ENCODE assay signal across 1 cellular context in the genomic region with DNA sequence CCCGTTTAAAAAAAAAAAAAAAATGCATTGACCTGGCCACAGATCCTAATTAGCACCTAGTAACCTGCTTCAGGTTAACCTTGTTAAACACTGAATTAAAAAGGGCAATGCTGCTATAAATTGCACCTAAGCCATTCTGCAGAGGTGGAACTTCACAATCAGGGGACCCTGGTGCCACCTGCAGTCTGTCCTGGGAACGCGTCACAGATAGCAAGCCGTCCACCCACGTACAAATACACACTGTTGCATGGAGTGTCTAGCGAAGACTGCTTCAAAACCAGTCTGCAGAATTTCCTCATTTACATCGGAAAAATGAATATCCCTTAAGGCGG.
TF ChIP-seq lines count a peak whose summit lies in the region.

No MANE protein-coding gene starts in this region.

TF ChIP-seq in WTC11, 78 proteins besides CTCF, POLR2A, EP300 and RAD21 (continued from another document):
- TF ChIP-seq, protein P1, sequence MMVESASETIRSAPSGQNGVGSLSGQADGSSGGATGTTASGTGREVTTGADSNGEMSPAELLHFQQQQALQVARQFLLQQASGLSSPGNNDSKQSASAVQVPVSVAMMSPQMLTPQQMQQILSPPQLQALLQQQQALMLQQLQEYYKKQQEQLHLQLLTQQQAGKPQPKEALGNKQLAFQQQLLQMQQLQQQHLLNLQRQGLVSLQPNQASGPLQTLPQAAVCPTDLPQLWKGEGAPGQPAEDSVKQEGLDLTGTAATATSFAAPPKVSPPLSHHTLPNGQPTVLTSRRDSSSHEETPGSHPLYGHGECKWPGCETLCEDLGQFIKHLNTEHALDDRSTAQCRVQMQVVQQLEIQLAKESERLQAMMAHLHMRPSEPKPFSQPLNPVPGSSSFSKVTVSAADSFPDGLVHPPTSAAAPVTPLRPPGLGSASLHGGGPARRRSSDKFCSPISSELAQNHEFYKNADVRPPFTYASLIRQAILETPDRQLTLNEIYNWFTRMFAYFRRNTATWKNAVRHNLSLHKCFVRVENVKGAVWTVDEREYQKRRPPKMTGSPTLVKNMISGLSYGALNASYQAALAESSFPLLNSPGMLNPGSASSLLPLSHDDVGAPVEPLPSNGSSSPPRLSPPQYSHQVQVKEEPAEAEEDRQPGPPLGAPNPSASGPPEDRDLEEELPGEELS (CRISPR knock-in tag; IDR thresholded peaks at IDR 0.05) = no peak
- TF ChIP-seq ZNF416 (CRISPR knock-in tag; IDR thresholded peaks at IDR 0.05) (no peak), FOXP1 (CRISPR knock-in tag; IDR thresholded peaks at IDR 0.05; ENCODE audit: borderline replicate concordance) (no peak), MAX (CRISPR knock-in tag; IDR thresholded peaks at IDR 0.05) (no peak), ATF6 (CRISPR knock-in tag; IDR thresholded peaks at IDR 0.05) (no peak), ZNF121 (CRISPR knock-in tag; IDR thresholded peaks at IDR 0.05) (no peak), GRHL2 (CRISPR knock-in tag; IDR thresholded peaks at IDR 0.05; ENCODE audit: insufficient replicate concordance, severe bottlenecking) (no peak), TCF7 (CRISPR knock-in tag; IDR thresholded peaks at IDR 0.05; ENCODE audit: low read depth) (no peak), MYBL2 (CRISPR knock-in tag; IDR thresholded peaks at IDR 0.05) (no peak), GTF2I (CRISPR knock-in tag; conservative IDR thresholded peaks at IDR 0.05) (no peak), CBFB (CRISPR knock-in tag; IDR thresholded peaks at IDR 0.05; ENCODE audit: low read depth) (no peak), MXD4 (CRISPR knock-in tag; IDR thresholded peaks at IDR 0.05; ENCODE audit: borderline replicate concordance) (no peak), ZNF263 (CRISPR knock-in tag; IDR thresholded peaks at IDR 0.05; ENCODE audit: low read depth) (no peak), FOXJ3 (CRISPR knock-in tag; IDR thresholded peaks at IDR 0.05; ENCODE audit: borderline replicate concordance) (no peak), TEAD1 (CRISPR knock-in tag; IDR thresholded peaks at IDR 0.05) (no peak)
- TF ChIP-seq, protein P2, sequence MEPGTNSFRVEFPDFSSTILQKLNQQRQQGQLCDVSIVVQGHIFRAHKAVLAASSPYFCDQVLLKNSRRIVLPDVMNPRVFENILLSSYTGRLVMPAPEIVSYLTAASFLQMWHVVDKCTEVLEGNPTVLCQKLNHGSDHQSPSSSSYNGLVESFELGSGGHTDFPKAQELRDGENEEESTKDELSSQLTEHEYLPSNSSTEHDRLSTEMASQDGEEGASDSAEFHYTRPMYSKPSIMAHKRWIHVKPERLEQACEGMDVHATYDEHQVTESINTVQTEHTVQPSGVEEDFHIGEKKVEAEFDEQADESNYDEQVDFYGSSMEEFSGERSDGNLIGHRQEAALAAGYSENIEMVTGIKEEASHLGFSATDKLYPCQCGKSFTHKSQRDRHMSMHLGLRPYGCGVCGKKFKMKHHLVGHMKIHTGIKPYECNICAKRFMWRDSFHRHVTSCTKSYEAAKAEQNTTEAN (CRISPR knock-in tag; IDR thresholded peaks at IDR 0.05) = no peak
- TF ChIP-seq, protein P3, sequence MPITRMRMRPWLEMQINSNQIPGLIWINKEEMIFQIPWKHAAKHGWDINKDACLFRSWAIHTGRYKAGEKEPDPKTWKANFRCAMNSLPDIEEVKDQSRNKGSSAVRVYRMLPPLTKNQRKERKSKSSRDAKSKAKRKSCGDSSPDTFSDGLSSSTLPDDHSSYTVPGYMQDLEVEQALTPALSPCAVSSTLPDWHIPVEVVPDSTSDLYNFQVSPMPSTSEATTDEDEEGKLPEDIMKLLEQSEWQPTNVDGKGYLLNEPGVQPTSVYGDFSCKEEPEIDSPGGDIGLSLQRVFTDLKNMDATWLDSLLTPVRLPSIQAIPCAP (CRISPR knock-in tag; IDR thresholded peaks at IDR 0.05) = no peak
- TF ChIP-seq, protein P4, sequence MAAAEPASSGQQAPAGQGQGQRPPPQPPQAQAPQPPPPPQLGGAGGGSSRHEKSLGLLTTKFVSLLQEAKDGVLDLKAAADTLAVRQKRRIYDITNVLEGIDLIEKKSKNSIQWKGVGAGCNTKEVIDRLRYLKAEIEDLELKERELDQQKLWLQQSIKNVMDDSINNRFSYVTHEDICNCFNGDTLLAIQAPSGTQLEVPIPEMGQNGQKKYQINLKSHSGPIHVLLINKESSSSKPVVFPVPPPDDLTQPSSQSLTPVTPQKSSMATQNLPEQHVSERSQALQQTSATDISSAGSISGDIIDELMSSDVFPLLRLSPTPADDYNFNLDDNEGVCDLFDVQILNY (CRISPR knock-in tag; IDR thresholded peaks at IDR 0.05) = no peak
